In genomic region chr12:64733857-64734256, GRCh38 we compare ENCODE assay signal across 12 cellular contexts. TPM values are rescaled to one million over a fixed set of nuclear protein-coding genes. Genes with fewer than 3 reads are reported as not detected.
DNase-seq lines count a peak whose midpoint lies in the region; ATAC-seq, FAIRE-seq and TF ChIP-seq lines count a peak whose summit lies in the region.
"Had no signal": no experiment of that assay in that cellular context is flagged by ENCODE, and none has a peak within 500 bp of the region (broad histone marks: within the 10 kb centered on the region; RNA-seq: fewer than 3 reads in every experiment).

No MANE protein-coding gene starts in this region.

- H3K4me3 ChIP-seq in bronchial epithelial cell (ENCODE audit: low read depth, low read length) = no peak overlapping the region
- H3K4me3 ChIP-seq: esophagus muscularis mucosa had no signal

- peaks cover 1% of the 10 kb centered on the region for H3K36me3 ChIP-seq in bronchial epithelial cell (ENCODE audit: control insufficient read depth, insufficient read depth, low read length)

- peaks cover 42% of the 10 kb centered on the region for H3K36me3 Mint-ChIP-seq in activated CD4-positive, alpha-beta memory T cell treated with anti-CD3 and anti-CD28 coated beads, Interleukin-2, amount 10 ng/mL, durations not matched to agents 7 days and 5 days (ENCODE audit: low read depth)

- peak; percentile 94 for FAIRE-seq in bronchial epithelial cell (lab: Jason Lieb, UNC)
- FAIRE-seq: D721Med had no signal

- CTCF ChIA-PET in activated CD4-positive, alpha-beta memory T cell treated with anti-CD3 and anti-CD28 coated beads, Interleukin-2, amount 10 ng/mL, durations not matched to agents 7 days and 5 days (lab: Charles Lee) = interaction anchor here (1.5 kb wide), 1 partner anchor 63 kb away, joined by 5 read pairs; no protein-coding TSS in a partner anchor

- ATAC-seq in GM19463 (IDR thresholded peaks at IDR 0.05; ENCODE audit: unreplicated experiment) = no peak
- no peak for ATAC-seq in HG03097 (IDR thresholded peaks at IDR 0.05; ENCODE audit: low FRiP score, unreplicated experiment)
- ATAC-seq: activated CD8-positive, alpha-beta memory T cell treated with anti-CD3 and anti-CD28 coated beads, Interleukin-2, amount 10 ng/mL, durations not matched to agents 7 days and 5 days; naive thymus-derived CD4-positive, alpha-beta T cell had no signal

- in situ Hi-C loops in Caki2 (cut with HindIII; ENCODE audit: low pct_unique_long_range_greater_than_20kb, low sequenced_read_pairs) = no loop called here

- H3K4me1 Mint-ChIP-seq in activated CD4-positive, alpha-beta memory T cell treated with anti-CD3 and anti-CD28 coated beads, Interleukin-2, amount 10 ng/mL, durations not matched to agents 7 days and 5 days = peaks cover 39% of the 10 kb centered on the region

- H3K4me3 Mint-ChIP-seq in activated CD4-positive, alpha-beta memory T cell treated with anti-CD3 and anti-CD28 coated beads, Interleukin-2, amount 10 ng/mL, durations not matched to agents 7 days and 5 days = no peak overlapping the region
- H3K4me3 Mint-ChIP-seq: activated CD8-positive, alpha-beta memory T cell treated with anti-CD3 and anti-CD28 coated beads, Interleukin-2, amount 10 ng/mL, durations not matched to agents 7 days and 5 days had no signal

- no peak for TF ChIP-seq CTCF in bronchial epithelial cell (IDR thresholded peaks at IDR 0.05; ENCODE audit: insufficient read depth, low read length, severe bottlenecking)

- no peaks in the 10 kb centered on the region for H3K9me3 Mint-ChIP-seq in activated CD4-positive, alpha-beta memory T cell treated with anti-CD3 and anti-CD28 coated beads, Interleukin-2, amount 10 ng/mL, durations not matched to agents 7 days and 5 days
- H3K9me3 Mint-ChIP-seq: naive thymus-derived CD4-positive, alpha-beta T cell had no signal

- DNase-seq in Caki2 (ENCODE audit: low read depth) (peak; percentile 66), NCI-H2107 (lab: John Stamatoyannopoulos, UW) (peak; percentile 62), bronchial epithelial cell (ENCODE audit: low read depth) (peak; percentile 95), medulla oblongata (ENCODE audit: extremely low spot score) (peak; percentile 50), SKM-1 (lab: John Stamatoyannopoulos, UW; ENCODE audit: unreplicated experiment) (no peak)
- DNase-seq in activated CD4-positive, alpha-beta memory T cell treated with anti-CD3 and anti-CD28 coated beads, Interleukin-2, amount 10 ng/mL, durations not matched to agents 7 days and 5 days = no peak
- DNase-seq: activated CD8-positive, alpha-beta memory T cell treated with anti-CD3 and anti-CD28 coated beads, Interleukin-2, amount 10 ng/mL, durations not matched to agents 7 days and 5 days; naive thymus-derived CD4-positive, alpha-beta T cell had no signal

- H3K27me3 Mint-ChIP-seq in activated CD4-positive, alpha-beta memory T cell treated with anti-CD3 and anti-CD28 coated beads, Interleukin-2, amount 10 ng/mL, durations not matched to agents 7 days and 5 days = no peaks in the 10 kb centered on the region
- H3K27me3 Mint-ChIP-seq: activated CD8-positive, alpha-beta memory T cell treated with anti-CD3 and anti-CD28 coated beads, Interleukin-2, amount 10 ng/mL, durations not matched to agents 7 days and 5 days; naive thymus-derived CD4-positive, alpha-beta T cell had no signal

- POLR2A ChIA-PET in activated CD4-positive, alpha-beta memory T cell treated with anti-CD3 and anti-CD28 coated beads, Interleukin-2, amount 10 ng/mL, durations not matched to agents 7 days and 5 days (lab: Charles Lee) = no interaction called here

- H3K27ac Mint-ChIP-seq in activated CD4-positive, alpha-beta memory T cell treated with anti-CD3 and anti-CD28 coated beads, Interleukin-2, amount 10 ng/mL, durations not matched to agents 7 days and 5 days = no peak overlapping the region
- H3K27ac Mint-ChIP-seq: activated CD8-positive, alpha-beta memory T cell treated with anti-CD3 and anti-CD28 coated beads, Interleukin-2, amount 10 ng/mL, durations not matched to agents 7 days and 5 days had no signal

- no peaks in the 10 kb centered on the region for H3K27me3 ChIP-seq in bronchial epithelial cell (ENCODE audit: control insufficient read depth, insufficient read depth, low read length)
- H3K27me3 ChIP-seq: esophagus muscularis mucosa had no signal

RNA-seq across cellular contexts. Expression of gene GNS, which starts 25.3 kb away (rescaled TPM):
- total RNA-seq in Caki2 (2014; rRNA removed; shearing (Covaris generic); ENCODE audit: low replicate concordance) = 133 and 134 TPM in 2 replicates
- 82.7 and 99.0 TPM in 2 replicates for total RNA-seq in bronchial epithelial cell
- 10 to 100 TPM; 39.0 to 40.1 TPM for total RNA-seq in activated CD4-positive, alpha-beta memory T cell treated with anti-CD3 and anti-CD28 coated beads, Interleukin-2, amount 10 ng/mL, durations not matched to agents 7 days and 5 days

Comparison
In these comparisons a context has a peak if more than half of its experiments do, and no peak if none do; other contexts are left out.
1. DNase-seq: peak in Caki2 (single experiment), NCI-H2107 (single experiment), bronchial epithelial cell (single experiment) and medulla oblongata (single experiment); none in activated CD4-positive, alpha-beta memory T cell treated with anti-CD3 and anti-CD28 coated beads, Interleukin-2, amount 10 ng/mL, durations not matched to agents 7 days and 5 days (single experiment) and SKM-1 (single experiment).